1 cellular context compared by ENCODE assay signal in the genomic region with DNA sequence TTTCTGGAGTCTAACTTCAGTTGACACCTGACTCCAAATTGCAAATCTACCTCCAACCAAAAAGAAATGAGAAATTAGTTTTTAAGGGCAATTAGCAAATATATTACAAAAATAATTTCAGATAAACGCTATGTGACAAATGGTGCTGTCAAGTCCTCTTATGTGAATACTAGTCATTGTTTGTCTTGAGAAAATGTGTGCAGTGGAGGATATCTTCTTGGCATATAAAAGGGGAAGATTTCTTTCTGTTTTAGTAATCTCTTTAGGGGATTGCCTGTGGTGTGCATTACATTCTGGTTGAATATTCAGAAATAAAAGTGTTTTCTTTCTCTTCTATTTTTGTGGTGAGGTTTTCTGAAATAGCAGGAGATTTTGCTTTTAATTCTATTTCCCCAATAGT.
TF ChIP-seq lines count a peak whose summit lies in the region.

No MANE protein-coding gene starts in this region.

TF ChIP-seq in GM12878, 131 proteins besides CTCF, POLR2A, EP300 and RAD21 (continues in another document):
- TF ChIP-seq MEF2B (IDR thresholded peaks at IDR 0.05; ENCODE audit: partially characterized antibody, poor library complexity, severe bottlenecking) (peak; percentile 94), CHD2 (IDR thresholded peaks at IDR 0.05; ENCODE audit: borderline replicate concordance, low read depth, low read length) (no peak), HDAC6 (IDR thresholded peaks at IDR 0.05; ENCODE audit: unreplicated experiment) (no peak), DPF2 (IDR thresholded peaks at IDR 0.05) (peak; percentile 73), EZH2 (IDR thresholded peaks at IDR 0.05; ENCODE audit: borderline replicate concordance, control insufficient read depth, low read depth, low read length) (no peak), NR2F1 (conservative IDR thresholded peaks at IDR 0.05) (no peak; the same call in 1 of the 2 replicates), MYB (IDR thresholded peaks at IDR 0.05; ENCODE audit: borderline replicate concordance, low read depth, low read length) (no peak), IKZF2 (IDR thresholded peaks at IDR 0.05) (peak in 1 of 2 experiments; percentile 69; a peak in 2 of 4 replicates), KLF5 (IDR thresholded peaks at IDR 0.05; ENCODE audit: partially characterized antibody) (no peak), FOXK2 (IDR thresholded peaks at IDR 0.05) (no peak), ZNF274 (IDR thresholded peaks at IDR 0.05; ENCODE audit: insufficient read depth, insufficient read length) (no peak), CHD1 (IDR thresholded peaks at IDR 0.05; ENCODE audit: low read depth, low read length) (no peak), CHD4 (IDR thresholded peaks at IDR 0.05) (no peak), NR2C2 (IDR thresholded peaks at IDR 0.05; ENCODE audit: borderline replicate concordance, control insufficient read depth, insufficient read length, low read depth) (no peak), PAX5 (IDR thresholded peaks at IDR 0.05; ENCODE audit: borderline replicate concordance, low read depth, low read length) (no peak), EED (IDR thresholded peaks at IDR 0.05; ENCODE audit: low read depth) (no peak), RELA (IDR thresholded peaks at IDR 0.05; ENCODE audit: borderline replicate concordance, partially characterized antibody) (peak; percentile 60), FOS (IDR thresholded peaks at IDR 0.05; ENCODE audit: borderline replicate concordance, extremely low read depth, insufficient read length) (no peak), TCF7 (IDR thresholded peaks at IDR 0.05; ENCODE audit: borderline replicate concordance) (peak; percentile 47; the same call in 1 of the 2 replicates), NFIC (IDR thresholded peaks at IDR 0.05; ENCODE audit: low read depth, low read length) (no peak), NFXL1 (IDR thresholded peaks at IDR 0.05; ENCODE audit: borderline replicate concordance) (no peak), WRNIP1 (IDR thresholded peaks at IDR 0.05; ENCODE audit: borderline replicate concordance, low read depth, low read length) (no peak), RCOR1 (conservative IDR thresholded peaks at IDR 0.05; ENCODE audit: low read depth, low read length) (no peak), PML (IDR thresholded peaks at IDR 0.05; ENCODE audit: low read length) (no peak), SPI1 (IDR thresholded peaks at IDR 0.05; ENCODE audit: borderline replicate concordance, insufficient read depth, low read depth, low read length) (no peak), MXI1 (IDR thresholded peaks at IDR 0.05; ENCODE audit: low read depth, low read length) (no peak), TAF1 (IDR thresholded peaks at IDR 0.05; ENCODE audit: borderline replicate concordance, low read depth, low read length) (peak; percentile 66; the same call in 1 of the 2 replicates), KAT2A (conservative IDR thresholded peaks at IDR 0.05; ENCODE audit: control insufficient read depth, low read depth, low read length) (no peak), TBL1XR1 (IDR thresholded peaks at IDR 0.05; ENCODE audit: low read depth, low read length) (peak; percentile 67; the same call in 1 of the 2 replicates)
- TF ChIP-seq, protein P1, sequence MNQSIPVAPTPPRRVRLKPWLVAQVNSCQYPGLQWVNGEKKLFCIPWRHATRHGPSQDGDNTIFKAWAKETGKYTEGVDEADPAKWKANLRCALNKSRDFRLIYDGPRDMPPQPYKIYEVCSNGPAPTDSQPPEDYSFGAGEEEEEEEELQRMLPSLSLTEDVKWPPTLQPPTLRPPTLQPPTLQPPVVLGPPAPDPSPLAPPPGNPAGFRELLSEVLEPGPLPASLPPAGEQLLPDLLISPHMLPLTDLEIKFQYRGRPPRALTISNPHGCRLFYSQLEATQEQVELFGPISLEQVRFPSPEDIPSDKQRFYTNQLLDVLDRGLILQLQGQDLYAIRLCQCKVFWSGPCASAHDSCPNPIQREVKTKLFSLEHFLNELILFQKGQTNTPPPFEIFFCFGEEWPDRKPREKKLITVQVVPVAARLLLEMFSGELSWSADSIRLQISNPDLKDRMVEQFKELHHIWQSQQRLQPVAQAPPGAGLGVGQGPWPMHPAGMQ (IDR thresholded peaks at IDR 0.05; ENCODE audit: borderline replicate concordance): no peak
- TF ChIP-seq, protein P2, sequence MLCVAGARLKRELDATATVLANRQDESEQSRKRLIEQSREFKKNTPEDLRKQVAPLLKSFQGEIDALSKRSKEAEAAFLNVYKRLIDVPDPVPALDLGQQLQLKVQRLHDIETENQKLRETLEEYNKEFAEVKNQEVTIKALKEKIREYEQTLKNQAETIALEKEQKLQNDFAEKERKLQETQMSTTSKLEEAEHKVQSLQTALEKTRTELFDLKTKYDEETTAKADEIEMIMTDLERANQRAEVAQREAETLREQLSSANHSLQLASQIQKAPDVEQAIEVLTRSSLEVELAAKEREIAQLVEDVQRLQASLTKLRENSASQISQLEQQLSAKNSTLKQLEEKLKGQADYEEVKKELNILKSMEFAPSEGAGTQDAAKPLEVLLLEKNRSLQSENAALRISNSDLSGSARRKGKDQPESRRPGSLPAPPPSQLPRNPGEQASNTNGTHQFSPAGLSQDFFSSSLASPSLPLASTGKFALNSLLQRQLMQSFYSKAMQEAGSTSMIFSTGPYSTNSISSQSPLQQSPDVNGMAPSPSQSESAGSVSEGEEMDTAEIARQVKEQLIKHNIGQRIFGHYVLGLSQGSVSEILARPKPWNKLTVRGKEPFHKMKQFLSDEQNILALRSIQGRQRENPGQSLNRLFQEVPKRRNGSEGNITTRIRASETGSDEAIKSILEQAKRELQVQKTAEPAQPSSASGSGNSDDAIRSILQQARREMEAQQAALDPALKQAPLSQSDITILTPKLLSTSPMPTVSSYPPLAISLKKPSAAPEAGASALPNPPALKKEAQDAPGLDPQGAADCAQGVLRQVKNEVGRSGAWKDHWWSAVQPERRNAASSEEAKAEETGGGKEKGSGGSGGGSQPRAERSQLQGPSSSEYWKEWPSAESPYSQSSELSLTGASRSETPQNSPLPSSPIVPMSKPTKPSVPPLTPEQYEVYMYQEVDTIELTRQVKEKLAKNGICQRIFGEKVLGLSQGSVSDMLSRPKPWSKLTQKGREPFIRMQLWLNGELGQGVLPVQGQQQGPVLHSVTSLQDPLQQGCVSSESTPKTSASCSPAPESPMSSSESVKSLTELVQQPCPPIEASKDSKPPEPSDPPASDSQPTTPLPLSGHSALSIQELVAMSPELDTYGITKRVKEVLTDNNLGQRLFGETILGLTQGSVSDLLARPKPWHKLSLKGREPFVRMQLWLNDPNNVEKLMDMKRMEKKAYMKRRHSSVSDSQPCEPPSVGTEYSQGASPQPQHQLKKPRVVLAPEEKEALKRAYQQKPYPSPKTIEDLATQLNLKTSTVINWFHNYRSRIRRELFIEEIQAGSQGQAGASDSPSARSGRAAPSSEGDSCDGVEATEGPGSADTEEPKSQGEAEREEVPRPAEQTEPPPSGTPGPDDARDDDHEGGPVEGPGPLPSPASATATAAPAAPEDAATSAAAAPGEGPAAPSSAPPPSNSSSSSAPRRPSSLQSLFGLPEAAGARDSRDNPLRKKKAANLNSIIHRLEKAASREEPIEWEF (IDR thresholded peaks at IDR 0.05; ENCODE audit: insufficient replicate concordance, low read depth, low read length): peak; percentile 79
- TF ChIP-seq, protein P3, sequence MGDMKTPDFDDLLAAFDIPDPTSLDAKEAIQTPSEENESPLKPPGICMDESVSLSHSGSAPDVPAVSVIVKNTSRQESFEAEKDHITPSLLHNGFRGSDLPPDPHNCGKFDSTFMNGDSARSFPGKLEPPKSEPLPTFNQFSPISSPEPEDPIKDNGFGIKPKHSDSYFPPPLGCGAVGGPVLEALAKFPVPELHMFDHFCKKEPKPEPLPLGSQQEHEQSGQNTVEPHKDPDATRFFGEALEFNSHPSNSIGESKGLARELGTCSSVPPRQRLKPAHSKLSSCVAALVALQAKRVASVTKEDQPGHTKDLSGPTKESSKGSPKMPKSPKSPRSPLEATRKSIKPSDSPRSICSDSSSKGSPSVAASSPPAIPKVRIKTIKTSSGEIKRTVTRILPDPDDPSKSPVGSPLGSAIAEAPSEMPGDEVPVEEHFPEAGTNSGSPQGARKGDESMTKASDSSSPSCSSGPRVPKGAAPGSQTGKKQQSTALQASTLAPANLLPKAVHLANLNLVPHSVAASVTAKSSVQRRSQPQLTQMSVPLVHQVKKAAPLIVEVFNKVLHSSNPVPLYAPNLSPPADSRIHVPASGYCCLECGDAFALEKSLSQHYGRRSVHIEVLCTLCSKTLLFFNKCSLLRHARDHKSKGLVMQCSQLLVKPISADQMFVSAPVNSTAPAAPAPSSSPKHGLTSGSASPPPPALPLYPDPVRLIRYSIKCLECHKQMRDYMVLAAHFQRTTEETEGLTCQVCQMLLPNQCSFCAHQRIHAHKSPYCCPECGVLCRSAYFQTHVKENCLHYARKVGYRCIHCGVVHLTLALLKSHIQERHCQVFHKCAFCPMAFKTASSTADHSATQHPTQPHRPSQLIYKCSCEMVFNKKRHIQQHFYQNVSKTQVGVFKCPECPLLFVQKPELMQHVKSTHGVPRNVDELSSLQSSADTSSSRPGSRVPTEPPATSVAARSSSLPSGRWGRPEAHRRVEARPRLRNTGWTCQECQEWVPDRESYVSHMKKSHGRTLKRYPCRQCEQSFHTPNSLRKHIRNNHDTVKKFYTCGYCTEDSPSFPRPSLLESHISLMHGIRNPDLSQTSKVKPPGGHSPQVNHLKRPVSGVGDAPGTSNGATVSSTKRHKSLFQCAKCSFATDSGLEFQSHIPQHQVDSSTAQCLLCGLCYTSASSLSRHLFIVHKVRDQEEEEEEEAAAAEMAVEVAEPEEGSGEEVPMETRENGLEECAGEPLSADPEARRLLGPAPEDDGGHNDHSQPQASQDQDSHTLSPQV (IDR thresholded peaks at IDR 0.05): no peak
- TF ChIP-seq, protein P4, sequence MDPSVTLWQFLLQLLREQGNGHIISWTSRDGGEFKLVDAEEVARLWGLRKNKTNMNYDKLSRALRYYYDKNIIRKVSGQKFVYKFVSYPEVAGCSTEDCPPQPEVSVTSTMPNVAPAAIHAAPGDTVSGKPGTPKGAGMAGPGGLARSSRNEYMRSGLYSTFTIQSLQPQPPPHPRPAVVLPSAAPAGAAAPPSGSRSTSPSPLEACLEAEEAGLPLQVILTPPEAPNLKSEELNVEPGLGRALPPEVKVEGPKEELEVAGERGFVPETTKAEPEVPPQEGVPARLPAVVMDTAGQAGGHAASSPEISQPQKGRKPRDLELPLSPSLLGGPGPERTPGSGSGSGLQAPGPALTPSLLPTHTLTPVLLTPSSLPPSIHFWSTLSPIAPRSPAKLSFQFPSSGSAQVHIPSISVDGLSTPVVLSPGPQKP (IDR thresholded peaks at IDR 0.05; ENCODE audit: low read depth, low read length): no peak
- TF ChIP-seq, protein P5, sequence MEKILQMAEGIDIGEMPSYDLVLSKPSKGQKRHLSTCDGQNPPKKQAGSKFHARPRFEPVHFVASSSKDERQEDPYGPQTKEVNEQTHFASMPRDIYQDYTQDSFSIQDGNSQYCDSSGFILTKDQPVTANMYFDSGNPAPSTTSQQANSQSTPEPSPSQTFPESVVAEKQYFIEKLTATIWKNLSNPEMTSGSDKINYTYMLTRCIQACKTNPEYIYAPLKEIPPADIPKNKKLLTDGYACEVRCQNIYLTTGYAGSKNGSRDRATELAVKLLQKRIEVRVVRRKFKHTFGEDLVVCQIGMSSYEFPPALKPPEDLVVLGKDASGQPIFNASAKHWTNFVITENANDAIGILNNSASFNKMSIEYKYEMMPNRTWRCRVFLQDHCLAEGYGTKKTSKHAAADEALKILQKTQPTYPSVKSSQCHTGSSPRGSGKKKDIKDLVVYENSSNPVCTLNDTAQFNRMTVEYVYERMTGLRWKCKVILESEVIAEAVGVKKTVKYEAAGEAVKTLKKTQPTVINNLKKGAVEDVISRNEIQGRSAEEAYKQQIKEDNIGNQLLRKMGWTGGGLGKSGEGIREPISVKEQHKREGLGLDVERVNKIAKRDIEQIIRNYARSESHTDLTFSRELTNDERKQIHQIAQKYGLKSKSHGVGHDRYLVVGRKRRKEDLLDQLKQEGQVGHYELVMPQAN (conservative IDR thresholded peaks at IDR 0.05): no peak
- TF ChIP-seq, protein P6, sequence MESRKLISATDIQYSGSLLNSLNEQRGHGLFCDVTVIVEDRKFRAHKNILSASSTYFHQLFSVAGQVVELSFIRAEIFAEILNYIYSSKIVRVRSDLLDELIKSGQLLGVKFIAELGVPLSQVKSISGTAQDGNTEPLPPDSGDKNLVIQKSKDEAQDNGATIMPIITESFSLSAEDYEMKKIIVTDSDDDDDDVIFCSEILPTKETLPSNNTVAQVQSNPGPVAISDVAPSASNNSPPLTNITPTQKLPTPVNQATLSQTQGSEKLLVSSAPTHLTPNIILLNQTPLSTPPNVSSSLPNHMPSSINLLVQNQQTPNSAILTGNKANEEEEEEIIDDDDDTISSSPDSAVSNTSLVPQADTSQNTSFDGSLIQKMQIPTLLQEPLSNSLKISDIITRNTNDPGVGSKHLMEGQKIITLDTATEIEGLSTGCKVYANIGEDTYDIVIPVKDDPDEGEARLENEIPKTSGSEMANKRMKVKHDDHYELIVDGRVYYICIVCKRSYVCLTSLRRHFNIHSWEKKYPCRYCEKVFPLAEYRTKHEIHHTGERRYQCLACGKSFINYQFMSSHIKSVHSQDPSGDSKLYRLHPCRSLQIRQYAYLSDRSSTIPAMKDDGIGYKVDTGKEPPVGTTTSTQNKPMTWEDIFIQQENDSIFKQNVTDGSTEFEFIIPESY (IDR thresholded peaks at IDR 0.05): no peak
- TF ChIP-seq, protein P7, sequence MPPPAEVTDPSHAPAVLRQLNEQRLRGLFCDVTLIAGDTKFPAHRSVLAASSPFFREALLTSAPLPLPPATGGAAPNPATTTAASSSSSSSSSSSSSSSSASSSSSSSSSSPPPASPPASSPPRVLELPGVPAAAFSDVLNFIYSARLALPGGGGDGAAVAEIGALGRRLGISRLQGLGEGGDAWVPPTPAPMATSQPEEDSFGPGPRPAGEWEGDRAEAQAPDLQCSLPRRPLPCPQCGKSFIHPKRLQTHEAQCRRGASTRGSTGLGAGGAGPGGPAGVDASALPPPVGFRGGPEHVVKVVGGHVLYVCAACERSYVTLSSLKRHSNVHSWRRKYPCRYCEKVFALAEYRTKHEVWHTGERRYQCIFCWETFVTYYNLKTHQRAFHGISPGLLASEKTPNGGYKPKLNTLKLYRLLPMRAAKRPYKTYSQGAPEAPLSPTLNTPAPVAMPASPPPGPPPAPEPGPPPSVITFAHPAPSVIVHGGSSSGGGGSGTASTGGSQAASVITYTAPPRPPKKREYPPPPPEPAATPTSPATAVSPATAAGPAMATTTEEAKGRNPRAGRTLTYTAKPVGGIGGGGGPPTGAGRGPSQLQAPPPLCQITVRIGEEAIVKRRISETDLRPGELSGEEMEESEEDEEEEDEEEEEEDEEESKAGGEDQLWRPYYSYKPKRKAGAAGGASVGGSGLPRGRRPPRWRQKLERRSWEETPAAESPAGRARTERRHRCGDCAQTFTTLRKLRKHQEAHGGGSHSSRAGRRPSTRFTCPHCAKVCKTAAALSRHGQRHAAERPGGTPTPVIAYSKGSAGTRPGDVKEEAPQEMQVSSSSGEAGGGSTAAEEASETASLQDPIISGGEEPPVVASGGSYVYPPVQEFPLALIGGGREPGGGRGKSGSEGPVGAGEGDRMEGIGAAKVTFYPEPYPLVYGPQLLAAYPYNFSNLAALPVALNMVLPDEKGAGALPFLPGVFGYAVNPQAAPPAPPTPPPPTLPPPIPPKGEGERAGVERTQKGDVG (CRISPR knock-in tag; IDR thresholded peaks at IDR 0.05): no peak
- TF ChIP-seq, protein P8, sequence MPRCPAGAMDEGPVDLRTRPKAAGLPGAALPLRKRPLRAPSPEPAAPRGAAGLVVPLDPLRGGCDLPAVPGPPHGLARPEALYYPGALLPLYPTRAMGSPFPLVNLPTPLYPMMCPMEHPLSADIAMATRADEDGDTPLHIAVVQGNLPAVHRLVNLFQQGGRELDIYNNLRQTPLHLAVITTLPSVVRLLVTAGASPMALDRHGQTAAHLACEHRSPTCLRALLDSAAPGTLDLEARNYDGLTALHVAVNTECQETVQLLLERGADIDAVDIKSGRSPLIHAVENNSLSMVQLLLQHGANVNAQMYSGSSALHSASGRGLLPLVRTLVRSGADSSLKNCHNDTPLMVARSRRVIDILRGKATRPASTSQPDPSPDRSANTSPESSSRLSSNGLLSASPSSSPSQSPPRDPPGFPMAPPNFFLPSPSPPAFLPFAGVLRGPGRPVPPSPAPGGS (IDR thresholded peaks at IDR 0.05; ENCODE audit: borderline replicate concordance, insufficient read depth, low read depth, low read length, poor library complexity, severe bottlenecking): peak; percentile 91
